ENCODE assay signal across 8 cellular contexts in genomic region chr4:155758500-155759371, GRCh38. TPM values are rescaled to one million over a fixed set of nuclear protein-coding genes. Genes with fewer than 3 reads are reported as not detected.
A peak's percentile ranks its signal among the peaks of the same experiment; 100 is the strongest.
DNase-seq lines count a peak whose midpoint lies in the region; ATAC-seq and TF ChIP-seq lines count a peak whose summit lies in the region.

TSS of gene GUCY1B1 (plus strand) at chr4:155759021. CDS start at chr4:155759141, 120 bp downstream.

- H3K9me3 ChIP-seq in lung (ENCODE audit: control insufficient read depth in 2 of 2, insufficient read depth in 1 of 2, low read length in 1 of 2) = no peaks in the 10 kb centered on the region

- peaks cover 4 to 5% of the 10 kb centered on the region in 2 donors for H3K9me3 Mint-ChIP-seq in effector memory CD8-positive, alpha-beta T cell

- no peak for TF ChIP-seq CTCF in lung (IDR thresholded peaks at IDR 0.05; ENCODE audit: control extremely low read depth, extremely low read depth)

- peak within 1 kb of the TSS; percentile 86 to 94 for H3K27ac ChIP-seq in lung (ENCODE audit: low read depth in 1 of 2, low read length in 1 of 2)

- peak within 1 kb of the TSS; percentile 68 for H3K4me3 ChIP-seq in lung

- peak; percentile 97 for ATAC-seq in GM18498 (IDR thresholded peaks at IDR 0.05; ENCODE audit: unreplicated experiment)
- peak; percentile 99 for ATAC-seq in HG02642 (IDR thresholded peaks at IDR 0.05; ENCODE audit: poor library complexity, unreplicated experiment)
- ATAC-seq in effector memory CD8-positive, alpha-beta T cell (replicated peaks) = peak; percentile 89
- ATAC-seq in lung (ENCODE audit: insufficient read depth, low FRiP score) = peak; percentile 98

- H3K4me3 Mint-ChIP-seq in effector memory CD8-positive, alpha-beta T cell = peak within 1 kb of the TSS in 1 of 2 donors; percentile 25

- H3K27me3 ChIP-seq in lung (ENCODE audit: control insufficient read depth, insufficient read depth) = no peaks in the 10 kb centered on the region

- H3K27me3 Mint-ChIP-seq in effector memory CD8-positive, alpha-beta T cell = peaks cover 19 to 30% of the 10 kb centered on the region in 2 donors

- no peaks in the 10 kb centered on the region for H3K36me3 ChIP-seq in lung (ENCODE audit: control insufficient read depth in 2 of 2, insufficient read depth in 2 of 2, low read length in 2 of 2)

- H3K27ac Mint-ChIP-seq in effector memory CD8-positive, alpha-beta T cell = no peak within 1 kb of the TSS

- WGBS in lung, 2 donors = 8 to 9% methylated on average over 31 to 51 of the region's 51 CpGs

- H3K4me1 Mint-ChIP-seq in effector memory CD8-positive, alpha-beta T cell (ENCODE audit: low read depth in 2 of 2) = no peaks in the 10 kb centered on the region

- H3K36me3 Mint-ChIP-seq in effector memory CD8-positive, alpha-beta T cell (ENCODE audit: insufficient read depth) = no peaks in the 10 kb centered on the region

- H3K4me1 ChIP-seq in lung (ENCODE audit: control insufficient read depth in 2 of 2, insufficient read depth in 2 of 2, low read length in 2 of 2) = peaks cover 0 to 5% of the 10 kb centered on the region in 2 donors

- DNase-seq in NCI-H2227 (lab: John Stamatoyannopoulos, UW; ENCODE audit: unreplicated experiment) = peak; percentile 92
- DNase-seq in activated CD8-positive, alpha-beta memory T cell treated with anti-CD3 and anti-CD28 coated beads for 4 hours (ENCODE audit: low read depth in 2 of 2) = peak; percentile 41 to 51
- peak in 2 of 3 experiments; percentile 4 to 24 for DNase-seq in effector memory CD8-positive, alpha-beta T cell
- DNase-seq in lung (ENCODE audit: low spot score) = peak; percentile 94
- peak; percentile 1 to 40 (median 23) for DNase-seq in stimulated activated CD4-positive, alpha-beta T cell treated with anti-CD3 and anti-CD28 coated beads, TNF-alpha, amount 100 ng/mL, for 4 hours (ENCODE audit: low read depth in 3 of 3)
- DNase-seq in NCI-H128 (lab: John Stamatoyannopoulos, UW; ENCODE audit: unreplicated experiment) = no peak

RNA-seq across cellular contexts. Expression of gene GUCY1B1, which starts in this region (rescaled TPM):
- 10 to 100 TPM; 16.5 to 36.9 TPM for total RNA-seq in lung
- polyA plus RNA-seq in lung = 10 to 100 TPM in 1 of 2 donors, 1 to 10 TPM in 1; 9.4 to 10.2 TPM
